In the genomic region with DNA sequence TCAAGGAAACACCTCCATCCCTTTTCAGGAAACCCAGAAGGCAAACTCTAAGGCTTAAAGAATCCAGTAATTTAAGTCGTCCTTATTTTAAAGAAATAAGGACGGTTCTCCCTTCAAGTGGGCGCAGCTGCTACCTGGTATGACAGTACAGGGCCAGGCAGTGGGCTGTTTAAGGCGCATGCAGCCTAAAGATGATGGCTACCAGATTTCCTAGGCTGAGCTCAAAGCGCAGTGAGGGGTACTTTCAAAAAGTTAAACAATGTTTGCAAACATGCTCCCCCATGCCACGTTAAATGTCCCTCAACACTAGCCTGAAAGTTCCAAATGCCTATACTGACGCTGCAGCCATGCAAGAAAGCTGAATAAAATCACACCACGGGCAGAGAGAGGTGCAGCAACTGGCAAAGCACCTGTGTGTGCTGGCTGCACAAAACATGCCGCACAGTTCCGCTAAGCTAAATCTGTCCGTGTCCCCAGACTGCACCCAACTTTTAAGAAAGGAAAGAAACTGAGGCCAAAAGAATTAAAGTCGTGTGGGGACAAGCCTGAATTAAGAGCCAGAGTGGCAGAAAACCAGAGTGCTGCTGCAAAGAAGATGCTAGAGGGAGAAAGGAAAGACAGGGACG, we compare ENCODE assay signal across 8 cellular contexts. TPM values are rescaled to one million over a fixed set of nuclear protein-coding genes. Genes with fewer than 3 reads are reported as not detected.
DNase-seq lines count a peak whose midpoint lies in the region; ATAC-seq, FAIRE-seq and TF ChIP-seq lines count a peak whose summit lies in the region.

No MANE protein-coding gene starts in this region.

- FAIRE-seq in GM12891 (lab: Jason Lieb, UNC) (no peak), RCC 7860 (lab: Jason Lieb, UNC) (no peak)

- H3K27ac ChIP-seq in Karpas-422 (ENCODE audit: low read length) (peak overlapping the region; percentile 56), rectal smooth muscle tissue (ENCODE audit: low read depth, low read length) (peak overlapping the region; percentile 79)

- no peaks in the 10 kb centered on the region for H3K36me3 ChIP-seq in Karpas-422 (ENCODE audit: insufficient read depth, low read length)
- H3K36me3 ChIP-seq in rectal smooth muscle tissue (ENCODE audit: control insufficient read depth, insufficient read depth, low read length), result no peaks in the 10 kb centered on the region

- H3K4me2 ChIP-seq in Karpas-422 (ENCODE audit: low read depth, low read length, poor library complexity, severe bottlenecking), result peak overlapping the region; percentile 89

- H3K79me2 ChIP-seq in Karpas-422 (ENCODE audit: low read length), result peaks cover 53% of the 10 kb centered on the region

- peak overlapping the region; percentile 22 for H2AFZ ChIP-seq in Karpas-422 (ENCODE audit: low read length)

- H3K9ac ChIP-seq in Karpas-422 (ENCODE audit: low read length) (peak overlapping the region; percentile 71), rectal smooth muscle tissue (ENCODE audit: low read length) (no peak overlapping the region)

- ATAC-seq in GM21737 (IDR thresholded peaks at IDR 0.05; ENCODE audit: unreplicated experiment) (peak; percentile 31), left cardiac atrium (peak; percentile 17 to 35)

- no peaks in the 10 kb centered on the region for H4K20me1 ChIP-seq in Karpas-422 (ENCODE audit: insufficient read depth, low read depth, low read length)

- H3K9me2 ChIP-seq in Karpas-422 (replicated peaks; ENCODE audit: insufficient read depth, low read length), result no peaks in the 10 kb centered on the region

- no peaks in the 10 kb centered on the region for H3K9me3 ChIP-seq in Karpas-422 (ENCODE audit: low read length)

- H3K4me1 ChIP-seq in Karpas-422 (ENCODE audit: low read length) (peaks cover 47% of the 10 kb centered on the region), rectal smooth muscle tissue (ENCODE audit: control insufficient read depth, insufficient read depth, low read length) (peaks cover 6% of the 10 kb centered on the region)

- H3K27me3 ChIP-seq in Karpas-422 (ENCODE audit: low read length) (no peaks in the 10 kb centered on the region), rectal smooth muscle tissue (ENCODE audit: control insufficient read depth, insufficient read depth, low read length) (no peaks in the 10 kb centered on the region)

- peak overlapping the region; percentile 77 for H3K4me3 ChIP-seq in Karpas-422 (ENCODE audit: low read length)
- H3K4me3 ChIP-seq in rectal smooth muscle tissue (ENCODE audit: low read length), result peak overlapping the region; percentile 73

- DNase-seq in GM12891 (ENCODE audit: insufficient read length, low spot score) (peak; percentile 2), Karpas-422 (peak; percentile 77), left cardiac atrium (no peak), RCC 7860 (ENCODE audit: low spot score) (no peak), AG08396 (ENCODE audit: low spot score) (no peak)
- DNase-seq in activated naive CD4-positive, alpha-beta T cell treated with anti-CD3 and anti-CD28 coated beads, Interleukin-2, amount 50 U/mL, for 16 hours, result peak; percentile 18

- no peak for TF ChIP-seq POLR2A in GM12891 (IDR thresholded peaks at IDR 0.05; ENCODE audit: low read depth, low read length)

- intact Hi-C loops in left cardiac atrium (cut with DNase I), result no loop called here

TF ChIP-seq in GM12891, 5 proteins besides CTCF, POLR2A, EP300 and RAD21:
- TF ChIP-seq POU2F2 (IDR thresholded peaks at IDR 0.05; ENCODE audit: low read depth, low read length) (no peak), SPI1 (IDR thresholded peaks at IDR 0.05; ENCODE audit: low read depth, low read length) (no peak), POLR2AphosphoS5 (IDR thresholded peaks at IDR 0.05; ENCODE audit: low read depth, low read length) (no peak), TAF1 (IDR thresholded peaks at IDR 0.05; ENCODE audit: low read depth, low read length) (no peak), PAX5 (IDR thresholded peaks at IDR 0.05; ENCODE audit: insufficient read depth, low read length, severe bottlenecking) (no peak)

RNA-seq across cellular contexts. Expression of a gene that starts 0.6 kb away (rescaled TPM):
- 22.8 TPM for polyA plus RNA-seq in GM12891 (2012; ENCODE audit: low read depth, missing spikeins)
- total RNA-seq in Karpas-422 (2014; rRNA removed; shearing (Covaris generic); ENCODE audit: low replicate concordance), result 23.3 and 33.5 TPM in 2 replicates
- total RNA-seq in left cardiac atrium, result 10 to 100 TPM; 24.7 to 28.0 TPM

RNA-seq across cellular contexts. Expression of a gene that starts 24.3 kb away (rescaled TPM):
- polyA plus RNA-seq in GM12891 (2012; ENCODE audit: low read depth, missing spikeins), result 8.3 TPM
- 0.89 and 2.8 TPM in 2 replicates for total RNA-seq in Karpas-422 (2014; rRNA removed; shearing (Covaris generic); ENCODE audit: low replicate concordance)
- 10 to 100 TPM; 29.9 to 43.6 TPM for total RNA-seq in left cardiac atrium

Comparison
In these comparisons a context has a peak if more than half of its experiments do, and no peak if none do; other contexts are left out.
1. DNase-seq: peak in GM12891 (single experiment), Karpas-422 (single experiment) and activated naive CD4-positive, alpha-beta T cell treated with anti-CD3 and anti-CD28 coated beads, Interleukin-2, amount 50 U/mL, for 16 hours (single experiment); none in left cardiac atrium (single experiment), RCC 7860 (single experiment) and AG08396 (single experiment).